Comparison of ENCODE assay signal across 16 cellular contexts in genomic region chr2:181895788-181896187, GRCh38. TPM values are rescaled to one million over a fixed set of nuclear protein-coding genes. Genes with fewer than 3 reads are reported as not detected.
DNase-seq lines count a peak whose midpoint lies in the region; ATAC-seq, FAIRE-seq and TF ChIP-seq lines count a peak whose summit lies in the region.
"Had no signal": no experiment of that assay in that cellular context is flagged by ENCODE, and none has a peak within 500 bp of the region (broad histone marks: within the 10 kb centered on the region; RNA-seq: fewer than 3 reads in every experiment).

No MANE protein-coding gene starts in this region.

- H3K9ac ChIP-seq in HepG2 (ENCODE audit: insufficient read depth, low read depth, low read length): no peak overlapping the region
- H3K9ac ChIP-seq: parathyroid adenoma had no signal

- TF ChIP-seq EP300 in HepG2 (IDR thresholded peaks at IDR 0.05; ENCODE audit: low read depth in 2 of 2, low read length in 2 of 2): no peak
- no peak for TF ChIP-seq EP300 in HepG2 (CRISPR knock-in tag; IDR thresholded peaks at IDR 0.05; ENCODE audit: borderline replicate concordance)
- no peak for TF ChIP-seq EP300 in stomach (IDR thresholded peaks at IDR 0.05)

- DNase-seq in HFF-Myc (ENCODE audit: extremely low read depth, low read depth): no peak
- no peak for DNase-seq in body of pancreas
- no peak for DNase-seq in HepG2 (ENCODE audit: low spot score)
- DNase-seq in stomach: no peak
- no peak for DNase-seq in stimulated activated CD4-positive, alpha-beta T cell treated with anti-CD3 and anti-CD28 coated beads, Interleukin-2, amount 100 ng/mL, for 24 hours
- no peak for DNase-seq in NCI-H187 treated with DMSO at 0.1 percent for 48 hours (lab: John Stamatoyannopoulos, UW)
- DNase-seq: C1 segment of cervical spinal cord, NCI-H1436, NCI-H524 had no signal

- H3K79me2 ChIP-seq in HepG2 (ENCODE audit: insufficient read depth, low read length): peaks cover 45% of the 10 kb centered on the region

- H3K27me3 ChIP-seq in body of pancreas: no peaks in the 10 kb centered on the region
- no peaks in the 10 kb centered on the region for H3K27me3 ChIP-seq in HepG2 (ENCODE audit: control insufficient read depth in 1 of 2, insufficient read depth in 2 of 2, low read length in 2 of 2)
- no peaks in the 10 kb centered on the region for H3K27me3 ChIP-seq in stomach

- CTCF ChIA-PET in HepG2 (lab: Yijun Ruan, JAX; ENCODE audit: low intra/inter-chr PET ratio, low total read pairs): interaction anchor here (0.7 kb wide), 1 partner anchor 8 kb away, joined by 3 read pairs; no protein-coding TSS in a partner anchor

- TF ChIP-seq RAD21 in HepG2 (CRISPR knock-in tag; IDR thresholded peaks at IDR 0.05): no peak

- H3K27ac ChIP-seq in body of pancreas: peak overlapping the region; percentile 48 to 100 (median 80)
- no peak overlapping the region for H3K27ac ChIP-seq in HepG2 (ENCODE audit: extremely low read length, insufficient read depth, low read length)
- peak overlapping the region in 4 of 5 donors; percentile 34 to 100 (median 81) for H3K27ac ChIP-seq in stomach
- H3K27ac ChIP-seq: parathyroid adenoma had no signal

- H3K4me2 ChIP-seq in HepG2 (ENCODE audit: low read depth, low read length): peak overlapping the region; percentile 40

- peaks cover 0 to 8% of the 10 kb centered on the region in 2 donors for H3K36me3 ChIP-seq in body of pancreas (replicated peaks in 1 of 2; ENCODE audit: insufficient read depth in 1 of 2, low read depth in 2 of 2)
- H3K36me3 ChIP-seq in HepG2 (replicated peaks in 1 of 2; ENCODE audit: control insufficient read depth in 1 of 2, insufficient read depth in 2 of 2, low read length in 2 of 2): peaks cover 2 to 30% of the 10 kb centered on the region in 2 experiments; a peak in 4 of 5 replicates
- H3K36me3 ChIP-seq in stomach: peaks cover 7 to 24% (median 21%) of the 10 kb centered on the region in 4 donors

- ATAC-seq in body of pancreas (no peak), HepG2 (no peak), HG02759 (IDR thresholded peaks at IDR 0.05; ENCODE audit: unreplicated experiment) (no peak), GM21360 (IDR thresholded peaks at IDR 0.05; ENCODE audit: unreplicated experiment) (no peak)
- ATAC-seq: WTC11 had no signal

- WGBS in body of pancreas, 2 donors: 8 to 9% methylated on average over 1 of the region's 1 CpG
- 57% methylated on average over 1 of the region's 1 CpG for WGBS in HepG2 (ENCODE audit: low lambda C conversion rate)
- WGBS in stomach, 5 donors: 15 to 27% (median 25%) methylated on average over 1 of the region's 1 CpG

- FAIRE-seq in HepG2 (lab: Jason Lieb, UNC): no peak
- FAIRE-seq: GM12892, urothelium cell line had no signal

- intact Hi-C loops in body of pancreas (cut with DNase I): loop anchor here (10.0 kb wide), 1 partner anchor 151 kb away; no protein-coding TSS in a partner anchor
- intact Hi-C loops in HepG2 (cut with micrococcal nuclease; ENCODE audit: unreplicated experiment): loop anchor here (10.0 kb wide), 1 partner anchor 819 kb away; the partner anchor contains the start of gene DNAJC10
- intact Hi-C loops in stomach (cut with DNase I; ENCODE audit: low total_unique reads): no loop called here

- H3K9me3 ChIP-seq in body of pancreas: no peaks in the 10 kb centered on the region
- H3K9me3 ChIP-seq in HepG2 (ENCODE audit: low read length): no peaks in the 10 kb centered on the region
- no peaks in the 10 kb centered on the region for H3K9me3 ChIP-seq in stomach

- POLR2A ChIA-PET in HepG2 (lab: Yijun Ruan, JAX): no interaction called here

- H4K20me1 ChIP-seq in HepG2 (ENCODE audit: insufficient read depth, low read length): peaks cover 4% of the 10 kb centered on the region; the same call in 1 of the 2 replicates

- H2AFZ ChIP-seq in HepG2 (ENCODE audit: low read length): no peak overlapping the region
- H2AFZ ChIP-seq: parathyroid adenoma had no signal

- H3K4me3 ChIP-seq in HFF-Myc (replicated peaks; ENCODE audit: low read depth, low read length): peak overlapping the region; percentile 94; the same call in 1 of the 2 replicates
- H3K4me3 ChIP-seq in body of pancreas: peak overlapping the region in 1 of 2 donors; percentile 19
- H3K4me3 ChIP-seq in HepG2 (replicated peaks in 1 of 3; ENCODE audit: insufficient read depth in 1 of 3, low read depth in 2 of 3, low read length in 3 of 3): peak overlapping the region in 2 of 3 experiments; percentile 3 to 9; a peak in 2 of 6 replicates
- peak overlapping the region in 2 of 4 donors; percentile 81 to 82 for H3K4me3 ChIP-seq in stomach
- H3K4me3 ChIP-seq: lung had no signal

- TF ChIP-seq CTCF in HFF-Myc (IDR thresholded peaks at IDR 0.05; ENCODE audit: low read depth, low read length, missing control alignments) (no peak), body of pancreas (IDR thresholded peaks at IDR 0.05) (no peak), HepG2 (CRISPR knock-in tag; IDR thresholded peaks at IDR 0.05) (no peak), stomach (IDR thresholded peaks at IDR 0.05) (no peak)

- TF ChIP-seq POLR2A in body of pancreas (IDR thresholded peaks at IDR 0.05): no peak
- no peak for TF ChIP-seq POLR2A in HepG2 (IDR thresholded peaks at IDR 0.05; ENCODE audit: insufficient read depth in 1 of 2, low read depth in 2 of 2, low read length in 2 of 2)
- TF ChIP-seq POLR2A in stomach (IDR thresholded peaks at IDR 0.05): no peak

- H3K4me1 ChIP-seq in body of pancreas (peaks cover 34% of the 10 kb centered on the region), HepG2 (ENCODE audit: insufficient read depth, low read length) (peaks cover 71% of the 10 kb centered on the region), stomach (peaks cover 9 to 84% (median 60%) of the 10 kb centered on the region in 4 donors)
- H3K4me1 ChIP-seq: parathyroid adenoma had no signal

- BruUV-seq in HepG2 (replicated peaks; lab: Mats Ljungman, UMichigan): no TSS peak

- in situ Hi-C loops in HepG2 (cut with HindIII; ENCODE audit: extremely low pct_ligation_motif_present, low pct_unique_long_range_greater_than_20kb): no loop called here

TF ChIP-seq in HepG2, 621 proteins besides CTCF, POLR2A, EP300 and RAD21:
- TF ChIP-seq RORA (CRISPR knock-in tag; IDR thresholded peaks at IDR 0.05) (no peak), RBFOX2 (IDR thresholded peaks at IDR 0.05; ENCODE audit: low read depth, low read length) (0 out of 2 replicates have a peak, but pooled peaks have one; percentile 10)

RNA-seq across cellular contexts. Expression of gene ITPRID2, which starts 4.3 kb away (rescaled TPM):
- total RNA-seq in body of pancreas (100 to 1,000 TPM; 224 to 274 TPM), HepG2 (2016; rRNA removed; fragmentation: Illumina TruSeq; extraction: Trizol) (61.4 and 62.3 TPM in 2 replicates), stomach (100 to 1,000 TPM in 4 of 5 donors, 10 to 100 TPM in 1; 53.1 to 222 (median 146) TPM)
- 20.6 and 24.7 TPM in 2 replicates for total RNA-seq in HepG2 (2016; cell fraction: cytosol; rRNA removed; fragmentation: Illumina TruSeq; extraction: Trizol; ENCODE audit: low read depth)
- total RNA-seq in HepG2 (2016; cell fraction: insoluble cytoplasmic fraction; rRNA removed; fragmentation: Illumina TruSeq; extraction: Trizol): 58.6 TPM in 2 replicates
- 55.8 and 67.6 TPM in 2 replicates for total RNA-seq in HepG2 (2016; cell fraction: membrane; rRNA removed; fragmentation: Illumina TruSeq; extraction: Trizol)
- 88.9 and 104 TPM in 2 replicates for total RNA-seq in HepG2 (2016; cell fraction: nucleus; rRNA removed; fragmentation: Illumina TruSeq; extraction: Trizol)
- polyA plus RNA-seq in HepG2 (2011; rRNA removed) (35.3 and 44.8 TPM in 2 replicates), stomach (10 to 100 TPM; 19.4 to 62.9 (median 37.6) TPM)
- 18.4 and 22.5 TPM in 2 replicates for polyA plus RNA-seq in HepG2 (2011; cell fraction: cytosol; rRNA removed)
- 53.6 and 55.5 TPM in 2 replicates for polyA plus RNA-seq in HepG2 (2011; cell fraction: nucleus; rRNA removed)
- 46.5 and 98.8 TPM in 2 replicates for polyA plus RNA-seq in HepG2 (2012)
- polyA plus RNA-seq in HepG2 (2016; cell fraction: cytosol; fragmentation: Illumina TruSeq; extraction: Trizol; ENCODE audit: low read depth): 11.8 and 15.3 TPM in 2 replicates
- polyA plus RNA-seq in HepG2 (2016; cell fraction: insoluble cytoplasmic fraction; fragmentation: Illumina TruSeq; extraction: Trizol; ENCODE audit: low read depth): 41.0 and 41.5 TPM in 2 replicates
- 30.8 and 35.3 TPM in 2 replicates for polyA plus RNA-seq in HepG2 (2016; cell fraction: membrane; fragmentation: Illumina TruSeq; extraction: Trizol; ENCODE audit: low read depth)
- 84.9 and 97.5 TPM in 2 replicates for polyA plus RNA-seq in HepG2 (2016; cell fraction: nucleus; fragmentation: Illumina TruSeq; extraction: Trizol; ENCODE audit: insufficient read depth, low read depth)
- polyA minus RNA-seq in HepG2 (2011; rRNA and poly(A)+ RNA removed; ENCODE audit: low replicate concordance): 41.9 and 108 TPM in 2 replicates
- 29.6 and 32.2 TPM in 2 replicates for polyA minus RNA-seq in HepG2 (2011; cell fraction: cytosol; rRNA and poly(A)+ RNA removed)
- 110 and 150 TPM in 2 replicates for polyA minus RNA-seq in HepG2 (2011; cell fraction: nucleus; rRNA and poly(A)+ RNA removed)
